8 cellular contexts compared by ENCODE assay signal in genomic region chr7:7183833-7184463, GRCh38. TPM values are rescaled to one million over a fixed set of nuclear protein-coding genes. Genes with fewer than 3 reads are reported as not detected.
A peak's percentile ranks its signal among the peaks of the same experiment; 100 is the strongest.
DNase-seq lines count a peak whose midpoint lies in the region; ATAC-seq and TF ChIP-seq lines count a peak whose summit lies in the region.

No MANE protein-coding gene starts in this region.

- H3K27ac Mint-ChIP-seq in IgD-negative memory B cell, result peak overlapping the region in 2 of 3 donors; percentile 88 to 90

- no peaks in the 10 kb centered on the region for H3K27me3 Mint-ChIP-seq in IgD-negative memory B cell

- peak overlapping the region; percentile 86 to 95 (median 90); a peak in 21 of 22 replicates for H3K9ac ChIP-seq in BLaER1 treated with 17β-estradiol and CSF1 and Interleukin-3, amounts not matched to agents 10 nM and 100 nM
- H3K9ac ChIP-seq in mammary epithelial cell (ENCODE audit: insufficient read depth, low read length), result peak overlapping the region; percentile 88

- WGBS in mammary epithelial cell (ENCODE audit: low coverage, missing lambda C conversion rate), result 22% methylated on average over 4 of the region's 4 CpGs

- H3K36me3 Mint-ChIP-seq in IgD-negative memory B cell, result no peaks in the 10 kb centered on the region

- in situ Hi-C loops in mammary epithelial cell (cut with MboI; ENCODE audit: low sequenced_read_pairs in 2 of 2), result no loop called here

- peak overlapping the region; percentile 73 to 93 (median 83) for H3K4me2 ChIP-seq in BLaER1 treated with 17β-estradiol and CSF1 and Interleukin-3, amounts not matched to agents 10 nM and 100 nM
- peak overlapping the region; percentile 88 for H3K4me2 ChIP-seq in mammary epithelial cell (ENCODE audit: insufficient read depth, low read depth, low read length)

- no peaks in the 10 kb centered on the region for H3K9me3 Mint-ChIP-seq in IgD-negative memory B cell

- H3K4me1 ChIP-seq in BLaER1 treated with 17β-estradiol and CSF1 and Interleukin-3, amounts not matched to agents 10 nM and 100 nM, result peaks cover 25 to 36% (median 30%) of the 10 kb centered on the region in 10 experiments
- H3K4me1 ChIP-seq in mammary epithelial cell (ENCODE audit: insufficient read depth, low read length), result peaks cover 32% of the 10 kb centered on the region
- H3K4me1 ChIP-seq in mononuclear cell (ENCODE audit: insufficient read depth, low read length), result peaks cover 46% of the 10 kb centered on the region

- H3K27me3 ChIP-seq in BLaER1 treated with 17β-estradiol and CSF1 and Interleukin-3, amounts not matched to agents 10 nM and 100 nM, result no peaks in the 10 kb centered on the region
- H3K27me3 ChIP-seq in mammary epithelial cell (ENCODE audit: insufficient read depth, low read length), result no peaks in the 10 kb centered on the region
- no peaks in the 10 kb centered on the region for H3K27me3 ChIP-seq in mononuclear cell (ENCODE audit: insufficient read depth, low read length)

- dilution Hi-C loops in mammary epithelial cell (cut with HindIII; ENCODE audit: low sequenced_read_pairs), result no loop called here

- peak overlapping the region; percentile 74 to 97 (median 93) for H3K4me3 ChIP-seq in BLaER1 treated with 17β-estradiol and CSF1 and Interleukin-3, amounts not matched to agents 10 nM and 100 nM
- H3K4me3 ChIP-seq in mammary epithelial cell (replicated peaks in 1 of 3; ENCODE audit: insufficient read depth in 1 of 3, low read depth in 2 of 3, low read length in 3 of 3) (peak overlapping the region; percentile 95 to 97 (median 97)), mononuclear cell (ENCODE audit: low read length) (peak overlapping the region; percentile 84)

- CTCF ChIA-PET in mammary epithelial cell (lab: Charles Lee; ENCODE audit: low non-redundant PET), result interaction anchor here (0.7 kb wide), 1 partner anchor 9 kb away, joined by 6 read pairs; no protein-coding TSS in a partner anchor

- BruUV-seq in mammary epithelial cell (replicated peaks; lab: Mats Ljungman, UMichigan), result no TSS peak

- H4K20me1 ChIP-seq in BLaER1 treated with 17β-estradiol and CSF1 and Interleukin-3, amounts not matched to agents 10 nM and 100 nM, result peaks cover 0 to 36% (median 0%) of the 10 kb centered on the region in 11 experiments; a peak in 4 of 22 replicates
- H4K20me1 ChIP-seq in mammary epithelial cell (ENCODE audit: insufficient read depth, low read length), result no peaks in the 10 kb centered on the region

- no peak overlapping the region for H2AFZ ChIP-seq in mammary epithelial cell (ENCODE audit: low read depth, low read length)

- peaks cover 7 to 26% (median 16%) of the 10 kb centered on the region in 11 experiments; a peak in 17 of 22 replicates for H3K36me3 ChIP-seq in BLaER1 treated with 17β-estradiol and CSF1 and Interleukin-3, amounts not matched to agents 10 nM and 100 nM
- no peaks in the 10 kb centered on the region for H3K36me3 ChIP-seq in mammary epithelial cell (ENCODE audit: insufficient read depth, low read length)

- TF ChIP-seq CTCF in mammary epithelial cell (conservative IDR thresholded peaks at IDR 0.05 in 1 of 2, IDR thresholded peaks at IDR 0.05 in 1 of 2; ENCODE audit: extremely low read depth in 1 of 2, insufficient read depth in 1 of 2, low read depth in 1 of 2, low read length in 2 of 2), result no peak

- peak overlapping the region; percentile 94 to 99 (median 96) for H3K4me3 Mint-ChIP-seq in IgD-negative memory B cell

- H3K9me3 ChIP-seq in BLaER1 treated with 17β-estradiol and CSF1 and Interleukin-3, amounts not matched to agents 10 nM and 100 nM (replicated peaks in 1 of 11), result no peaks in the 10 kb centered on the region
- H3K9me3 ChIP-seq in mammary epithelial cell (replicated peaks; ENCODE audit: insufficient read depth, low read length) (no peaks in the 10 kb centered on the region), mononuclear cell (ENCODE audit: low read depth, low read length) (no peaks in the 10 kb centered on the region)

- ATAC-seq in HG02840 (IDR thresholded peaks at IDR 0.05; ENCODE audit: low FRiP score, unreplicated experiment), result no peak
- ATAC-seq in GM21360 (IDR thresholded peaks at IDR 0.05; ENCODE audit: unreplicated experiment), result no peak

- H3K4me1 Mint-ChIP-seq in IgD-negative memory B cell, result peaks cover 10 to 25% (median 23%) of the 10 kb centered on the region in 3 donors

- peaks cover 69% of the 10 kb centered on the region for H3K79me2 ChIP-seq in mammary epithelial cell (ENCODE audit: insufficient read depth, low read length)

- DNase-seq in mammary epithelial cell, result peak; percentile 33
- no peak for DNase-seq in stimulated activated CD4-positive, alpha-beta T cell treated with anti-CD3 and anti-CD28 coated beads, Interleukin-4, amount 100 ng/mL, for 4 hours
- no peak for DNase-seq in SHP77 treated with DMSO at 0.1 percent for 48 hours (lab: John Stamatoyannopoulos, UW)

- H3K27ac ChIP-seq in BLaER1 treated with 17β-estradiol and CSF1 and Interleukin-3, amounts not matched to agents 10 nM and 100 nM, result peak overlapping the region in 9 of 11 experiments; percentile 83 to 94 (median 89); a peak in 12 of 22 replicates
- H3K27ac ChIP-seq in mammary epithelial cell (ENCODE audit: insufficient read depth, low read depth, low read length), result peak overlapping the region; percentile 92

- intact Hi-C loops in mammary epithelial cell (cut with micrococcal nuclease), result loop anchor here (2.0 to 5.0 kb wide), 3 partner anchors 37 to 357 kb away; no protein-coding TSS in a partner anchor

RNA-seq across cellular contexts. Expression of gene C1GALT1, which starts 1.6 kb away (rescaled TPM):
- polyA plus RNA-seq in IgD-negative memory B cell (69.5 TPM), mammary epithelial cell (27.5 TPM)
- total RNA-seq in mammary epithelial cell (10 to 100 TPM; 51.2 to 57.7 TPM), mononuclear cell (81.2 TPM)
- 25.5 TPM for polyA minus RNA-seq in mammary epithelial cell
